In genomic region chr2:152367547-152368250, GRCh38 we compare ENCODE assay signal across 1 cellular context.
TF ChIP-seq lines count a peak whose summit lies in the region.

No MANE protein-coding gene starts in this region.

TF ChIP-seq in GM12878, 131 proteins besides CTCF, POLR2A, EP300 and RAD21 (continued from another document and continues in another):
- no peak for TF ChIP-seq ZSCAN29 (IDR thresholded peaks at IDR 0.05)
- TF ChIP-seq MYB (IDR thresholded peaks at IDR 0.05; ENCODE audit: borderline replicate concordance, low read depth, low read length): no peak
- peak; percentile 38 to 49 for TF ChIP-seq IKZF2 (IDR thresholded peaks at IDR 0.05)
- no peak for TF ChIP-seq STAT1 (conservative IDR thresholded peaks at IDR 0.05)
- peak; percentile 92 for TF ChIP-seq ATF7 (IDR thresholded peaks at IDR 0.05; ENCODE audit: low read depth)
- TF ChIP-seq TARDBP (IDR thresholded peaks at IDR 0.05; ENCODE audit: borderline replicate concordance): no peak
- TF ChIP-seq GABPA (IDR thresholded peaks at IDR 0.05; ENCODE audit: low read depth): no peak
- TF ChIP-seq RELA (IDR thresholded peaks at IDR 0.05; ENCODE audit: borderline replicate concordance, partially characterized antibody): no peak
- no peak for TF ChIP-seq ZBTB40 (IDR thresholded peaks at IDR 0.05; ENCODE audit: borderline replicate concordance)
- TF ChIP-seq KDM1A (IDR thresholded peaks at IDR 0.05; ENCODE audit: borderline replicate concordance): no peak
- no peak for TF ChIP-seq STAT3 (IDR thresholded peaks at IDR 0.05; ENCODE audit: low read depth, low read length)
- TF ChIP-seq PBX3 (IDR thresholded peaks at IDR 0.05; ENCODE audit: insufficient replicate concordance, low read depth, low read length): no peak
- TF ChIP-seq PAX5 (IDR thresholded peaks at IDR 0.05; ENCODE audit: borderline replicate concordance, low read depth, low read length): no peak
- TF ChIP-seq NFYA (IDR thresholded peaks at IDR 0.05; ENCODE audit: borderline replicate concordance, low read depth, low read length): no peak
- peak; percentile 88 for TF ChIP-seq SPI1 (IDR thresholded peaks at IDR 0.05; ENCODE audit: borderline replicate concordance, insufficient read depth, low read depth, low read length)
- no peak for TF ChIP-seq USF2 (IDR thresholded peaks at IDR 0.05; ENCODE audit: borderline replicate concordance, low read depth, low read length)
- peak; percentile 42; the same call in 1 of the 2 replicates for TF ChIP-seq IKZF1 (conservative IDR thresholded peaks at IDR 0.05)
- no peak for TF ChIP-seq ZBTB4 (CRISPR knock-in tag; IDR thresholded peaks at IDR 0.05)
- no peak for TF ChIP-seq ZBTB33 (IDR thresholded peaks at IDR 0.05)
- TF ChIP-seq KLF5 (IDR thresholded peaks at IDR 0.05; ENCODE audit: partially characterized antibody): no peak
- peak; percentile 60; the same call in 1 of the 2 replicates for TF ChIP-seq MLLT1 (IDR thresholded peaks at IDR 0.05)
- TF ChIP-seq BCL3 (IDR thresholded peaks at IDR 0.05; ENCODE audit: borderline replicate concordance, insufficient read depth, low read depth, low read length, poor library complexity, severe bottlenecking): no peak
- TF ChIP-seq ZNF217 (IDR thresholded peaks at IDR 0.05): no peak
- TF ChIP-seq NR2C1 (IDR thresholded peaks at IDR 0.05): no peak
- no peak for TF ChIP-seq MTA3 (IDR thresholded peaks at IDR 0.05; ENCODE audit: borderline replicate concordance, low read length)
- no peak for TF ChIP-seq NRF1 (conservative IDR thresholded peaks at IDR 0.05; ENCODE audit: low read depth, low read length)
- no peak for TF ChIP-seq HCFC1 (IDR thresholded peaks at IDR 0.05; ENCODE audit: low read length)
- no peak for TF ChIP-seq SMAD1 (IDR thresholded peaks at IDR 0.05; ENCODE audit: low read depth, partially characterized antibody)
- TF ChIP-seq POLR2AphosphoS5 (IDR thresholded peaks at IDR 0.05; ENCODE audit: low read length): no peak
- TF ChIP-seq NKRF (conservative IDR thresholded peaks at IDR 0.05): no peak
- peak; percentile 57; the same call in 1 of the 2 replicates for TF ChIP-seq DPF2 (IDR thresholded peaks at IDR 0.05)
- no peak for TF ChIP-seq MXI1 (IDR thresholded peaks at IDR 0.05; ENCODE audit: low read depth, low read length)
- TF ChIP-seq SMARCA5 (IDR thresholded peaks at IDR 0.05): no peak
- no peak for TF ChIP-seq ZNF592 (IDR thresholded peaks at IDR 0.05)
- TF ChIP-seq SIN3A (IDR thresholded peaks at IDR 0.05; ENCODE audit: low read depth, low read length): no peak
- TF ChIP-seq IRF3 (IDR thresholded peaks at IDR 0.05): no peak
